ENCODE assay signal across 8 cellular contexts in the genomic region with DNA sequence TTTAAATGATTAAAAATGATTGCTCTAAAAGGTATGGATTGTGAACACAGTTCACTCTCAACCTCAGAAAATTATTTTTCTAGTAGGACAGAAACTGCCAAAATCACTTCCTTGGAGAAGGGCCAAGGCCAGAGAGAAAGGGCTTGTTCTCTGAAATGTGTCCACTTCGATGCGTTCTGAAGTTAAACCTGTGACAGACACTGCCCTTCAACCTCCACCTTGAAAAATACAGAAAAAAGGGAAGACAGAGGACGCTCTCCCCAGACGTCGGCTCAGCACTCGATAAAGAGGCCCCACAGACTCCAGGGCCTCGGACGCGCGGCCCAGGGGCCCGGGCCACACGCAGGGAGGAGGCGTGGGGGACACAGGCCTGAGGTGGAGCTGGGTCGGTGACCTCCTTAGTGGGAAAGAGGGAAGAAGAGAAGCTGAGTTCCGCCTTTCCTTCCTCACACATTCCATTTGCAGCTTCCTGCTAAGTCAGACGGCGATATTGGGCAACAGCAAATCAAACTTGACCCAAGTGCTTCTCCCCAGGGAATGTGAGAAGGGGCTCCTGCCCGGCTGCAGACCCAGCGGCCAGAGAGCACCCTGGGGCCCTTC.
DNase-seq lines count a peak whose midpoint lies in the region; TF ChIP-seq lines count a peak whose summit lies in the region.

No MANE protein-coding gene starts in this region.

- H3K27ac ChIP-seq in left ventricle myocardium inferior (replicated peaks) = peak overlapping the region; percentile 93

- intact Hi-C loops in left ventricle myocardium inferior (cut with micrococcal nuclease) = no loop called here

- H3K4me1 Mint-ChIP-seq in T-helper 2 cell treated with Interferon-gamma antibody and Interleukin-4, amounts not matched to agents 5 μg/mL and 100 μg/mL, for 36 hours (ENCODE audit: low read depth) = peaks cover 44% of the 10 kb centered on the region

- no peaks in the 10 kb centered on the region for H3K9me3 ChIP-seq in left ventricle myocardium inferior (replicated peaks)

- H3K4me3 Mint-ChIP-seq in T-helper 2 cell treated with Interferon-gamma antibody and Interleukin-4, amounts not matched to agents 5 μg/mL and 100 μg/mL, for 36 hours = peak overlapping the region; percentile 77

- H3K27me3 ChIP-seq in left ventricle myocardium inferior (ENCODE audit: low read depth) = no peaks in the 10 kb centered on the region

- peaks cover 52% of the 10 kb centered on the region for H3K4me1 ChIP-seq in left ventricle myocardium inferior

- H3K4me3 ChIP-seq in left ventricle myocardium inferior (no peak overlapping the region), skeletal muscle cell (ENCODE audit: low read depth, low read length) (no peak overlapping the region)

- H3K9me3 Mint-ChIP-seq in T-helper 2 cell treated with Interferon-gamma antibody and Interleukin-4, amounts not matched to agents 5 μg/mL and 100 μg/mL, for 36 hours = peaks cover 6% of the 10 kb centered on the region

- TF ChIP-seq CTCF in left ventricle myocardium inferior (IDR thresholded peaks at IDR 0.05; ENCODE audit: borderline replicate concordance) = no peak

- H3K27ac Mint-ChIP-seq in T-helper 2 cell treated with Interferon-gamma antibody and Interleukin-4, amounts not matched to agents 5 μg/mL and 100 μg/mL, for 36 hours = peak overlapping the region; percentile 26

- H3K36me3 Mint-ChIP-seq in T-helper 2 cell treated with Interferon-gamma antibody and Interleukin-4, amounts not matched to agents 5 μg/mL and 100 μg/mL, for 36 hours (ENCODE audit: low read depth) = peaks cover 55% of the 10 kb centered on the region

- no peaks in the 10 kb centered on the region for H3K27me3 Mint-ChIP-seq in T-helper 2 cell treated with Interferon-gamma antibody and Interleukin-4, amounts not matched to agents 5 μg/mL and 100 μg/mL, for 36 hours (ENCODE audit: low read depth)

- peaks cover 5% of the 10 kb centered on the region for H3K36me3 ChIP-seq in left ventricle myocardium inferior

- DNase-seq in HCEC 1CT = peak; percentile 83
- no peak for DNase-seq in T-helper 2 cell treated with Interferon-gamma antibody and Interleukin-4, amounts not matched to agents 5 μg/mL and 100 μg/mL, for 36 hours (ENCODE audit: low spot score)
- DNase-seq in left ventricle myocardium inferior = no peak
- peak; percentile 42 for DNase-seq in skeletal muscle cell (ENCODE audit: low read depth)
- DNase-seq in islet precursor cell = no peak
- no peak for DNase-seq in NCI-H146 treated with DMSO at 0.1 percent for 48 hours (lab: John Stamatoyannopoulos, UW; ENCODE audit: unreplicated experiment)
- no peak for DNase-seq in NCI-H2081 treated with DMSO at 0.1 percent for 48 hours (lab: John Stamatoyannopoulos, UW)
- no peak for DNase-seq in NCI-H1417 (lab: John Stamatoyannopoulos, UW)

Comparison
In these comparisons a context has a peak if more than half of its experiments do, and no peak if none do; other contexts are left out.
1. DNase-seq: peak in HCEC 1CT (single experiment) and skeletal muscle cell (single experiment); none in T-helper 2 cell treated with Interferon-gamma antibody and Interleukin-4, amounts not matched to agents 5 μg/mL and 100 μg/mL, for 36 hours (single experiment), left ventricle myocardium inferior (single experiment), islet precursor cell (single experiment), NCI-H146 treated with DMSO at 0.1 percent for 48 hours (single experiment), NCI-H2081 treated with DMSO at 0.1 percent for 48 hours (single experiment) and NCI-H1417 (0 of 3).